Comparison of ENCODE assay signal across 8 cellular contexts in the genomic region with DNA sequence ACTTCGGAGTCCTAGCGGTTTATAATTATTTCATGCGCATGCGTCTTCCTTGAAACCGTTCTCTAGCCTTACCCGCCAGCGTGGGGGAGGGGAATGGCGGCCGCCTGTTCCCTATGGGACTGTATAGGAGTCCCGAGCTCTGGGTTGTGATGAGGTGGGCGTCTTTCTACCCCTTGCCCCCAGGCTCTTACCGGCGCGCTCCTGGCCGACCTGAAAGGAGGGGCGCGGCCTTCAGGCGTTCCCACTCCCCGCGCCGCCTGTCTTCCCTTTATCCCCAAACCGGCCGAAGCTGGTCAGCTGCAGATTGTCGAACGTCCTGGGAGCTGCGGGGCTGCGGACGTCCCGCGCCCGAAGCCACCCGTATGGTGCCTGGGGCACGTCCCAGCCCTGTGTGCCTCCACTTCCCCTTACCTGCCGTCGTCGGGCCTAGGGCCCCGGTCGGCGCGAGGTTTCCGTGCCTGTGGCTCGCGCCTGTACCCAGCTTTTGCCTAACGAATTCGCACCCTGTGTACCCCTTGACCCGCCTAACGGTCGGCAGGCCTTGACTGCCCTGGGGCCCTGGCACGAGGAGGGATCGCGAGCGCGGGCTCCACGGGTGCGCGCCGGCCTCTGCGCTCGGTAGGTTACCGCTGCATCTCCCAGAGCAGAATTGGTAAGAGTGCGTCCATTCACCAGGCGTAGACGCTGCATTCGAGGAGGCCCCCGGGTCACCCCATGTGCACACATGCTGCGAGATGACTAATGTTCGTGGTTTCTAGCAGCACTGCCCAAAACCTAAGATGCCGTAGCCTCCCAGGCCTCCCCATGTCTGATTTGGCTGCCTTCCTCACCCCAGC. TPM values are rescaled to one million over a fixed set of nuclear protein-coding genes. Genes with fewer than 3 reads are reported as not detected.
A peak's percentile ranks its signal among the peaks of the same experiment; 100 is the strongest.
DNase-seq lines count a peak whose midpoint lies in the region; ATAC-seq and TF ChIP-seq lines count a peak whose summit lies in the region.

No MANE protein-coding gene starts in this region.

- 10% methylated on average over 68 of the region's 68 CpGs for WGBS in liver

- peaks cover 0 to 40% (median 36%) of the 10 kb centered on the region in 4 donors for H3K4me1 ChIP-seq in liver (ENCODE audit: control insufficient read depth in 4 of 4, insufficient read depth in 4 of 4, low read length in 3 of 4)

- POLR2A ChIA-PET in AG04449 (lab: Yijun Ruan, JAX) = interaction anchor here (0.6 to 2.4 kb wide), 31 partner anchors 8 to 873 kb away, joined by 3 to 37 read pairs (median 4); partner anchors contain the start of genes CBY3, MAML1, MAPK9 and RUFY1

- H3K9me3 ChIP-seq in WERI-Rb-1 (ENCODE audit: severe bottlenecking) (no peaks in the 10 kb centered on the region), liver (ENCODE audit: control insufficient read depth in 4 of 4, low read length in 3 of 4) (no peaks in the 10 kb centered on the region)

- no peak for TF ChIP-seq RAD21 in liver (IDR thresholded peaks at IDR 0.05)

- TF ChIP-seq CTCF in AG04449 (IDR thresholded peaks at IDR 0.05; ENCODE audit: insufficient read depth, low read length, missing control alignments) (no peak), WERI-Rb-1 (IDR thresholded peaks at IDR 0.05; ENCODE audit: low read depth, low read length) (no peak), choroid plexus epithelial cell (conservative IDR thresholded peaks at IDR 0.05; ENCODE audit: low read depth, low read length) (peak; percentile 12), liver (IDR thresholded peaks at IDR 0.05; ENCODE audit: low read depth, low read length, missing input control) (no peak)

- CTCF ChIA-PET in AG04449 (lab: Yijun Ruan, JAX) = interaction anchor here (0.9 to 5.2 kb wide), 7 partner anchors 9 to 108 kb away, joined by 3 to 54 read pairs (median 3); partner anchors contain the start of gene CBY3

- H3K27me3 ChIP-seq in WERI-Rb-1 (ENCODE audit: insufficient read depth, low read depth, severe bottlenecking) (no peaks in the 10 kb centered on the region), liver (ENCODE audit: control insufficient read depth in 4 of 4, insufficient read depth in 4 of 4, low read length in 3 of 4) (no peaks in the 10 kb centered on the region)

- DNase-seq in AG04449 (ENCODE audit: low read depth, low spot score) (no peak), HPDE6-E6E7 (ENCODE audit: extremely low spot score) (peak; percentile 67), WERI-Rb-1 (no peak), choroid plexus epithelial cell (ENCODE audit: low read depth) (peak; percentile 94), NCI-H1930 (lab: John Stamatoyannopoulos, UW) (no peak)
- peak; percentile 25 for DNase-seq in stimulated activated CD8-positive, alpha-beta memory T cell treated with anti-CD3 and anti-CD28 coated beads, Interleukin-12 subunit alpha, Interleukin-12 subunit beta, amount 100 ng/mL, for 24 hours (ENCODE audit: extremely low read depth)

- H3K36me3 ChIP-seq in WERI-Rb-1 (peaks cover 40% of the 10 kb centered on the region), liver (ENCODE audit: control insufficient read depth in 4 of 4, insufficient read depth in 3 of 4, low read depth in 1 of 4, low read length in 3 of 4) (peaks cover 2 to 21% (median 19%) of the 10 kb centered on the region in 4 donors)

- ATAC-seq in GM19324 (IDR thresholded peaks at IDR 0.05; ENCODE audit: low FRiP score, unreplicated experiment) = peak; percentile 0

- H3K27ac ChIP-seq in WERI-Rb-1 (peak overlapping the region; percentile 96), liver (ENCODE audit: low read depth in 1 of 2, low read length in 2 of 2) (peak overlapping the region; percentile 98)

- H3K4me3 ChIP-seq in AG04449 (ENCODE audit: low read depth, low read length) = peak overlapping the region; percentile 67
- peak overlapping the region; percentile 43 for H3K4me3 ChIP-seq in WERI-Rb-1 (ENCODE audit: low read depth, low read length)
- peak overlapping the region; percentile 72 for H3K4me3 ChIP-seq in choroid plexus epithelial cell (ENCODE audit: low read depth, low read length)
- H3K4me3 ChIP-seq in liver (ENCODE audit: low read depth in 1 of 3, low read length in 3 of 3) = peak overlapping the region; percentile 67 to 84 (median 77)

- peak overlapping the region; percentile 94 to 95 for H3K9ac ChIP-seq in liver (ENCODE audit: low read depth in 1 of 2, low read length in 2 of 2)

TF ChIP-seq in liver, 16 proteins besides CTCF, POLR2A, EP300 and RAD21:
- TF ChIP-seq YY1 (IDR thresholded peaks at IDR 0.05) (peak; percentile 96), HNF4A (conservative IDR thresholded peaks at IDR 0.05) (peak in 1 of 2 donors; percentile 2), FOXA1 (IDR thresholded peaks at IDR 0.05) (no peak), SP1 (IDR thresholded peaks at IDR 0.05) (peak; percentile 14), HNF4G (IDR thresholded peaks at IDR 0.05) (peak; percentile 40), JUND (IDR thresholded peaks at IDR 0.05) (no peak), TAF1 (conservative IDR thresholded peaks at IDR 0.05) (no peak), NR2F2 (IDR thresholded peaks at IDR 0.05) (no peak), GABPA (IDR thresholded peaks at IDR 0.05 in 1 of 2, conservative IDR thresholded peaks at IDR 0.05 in 1 of 2) (no peak), EGR1 (IDR thresholded peaks at IDR 0.05; ENCODE audit: low read depth in 2 of 2) (no peak), MAX (IDR thresholded peaks at IDR 0.05) (peak; percentile 33), RXRA (IDR thresholded peaks at IDR 0.05) (peak in 1 of 2 donors; percentile 24), FOXA2 (IDR thresholded peaks at IDR 0.05) (no peak)
- TF ChIP-seq, protein P1, sequence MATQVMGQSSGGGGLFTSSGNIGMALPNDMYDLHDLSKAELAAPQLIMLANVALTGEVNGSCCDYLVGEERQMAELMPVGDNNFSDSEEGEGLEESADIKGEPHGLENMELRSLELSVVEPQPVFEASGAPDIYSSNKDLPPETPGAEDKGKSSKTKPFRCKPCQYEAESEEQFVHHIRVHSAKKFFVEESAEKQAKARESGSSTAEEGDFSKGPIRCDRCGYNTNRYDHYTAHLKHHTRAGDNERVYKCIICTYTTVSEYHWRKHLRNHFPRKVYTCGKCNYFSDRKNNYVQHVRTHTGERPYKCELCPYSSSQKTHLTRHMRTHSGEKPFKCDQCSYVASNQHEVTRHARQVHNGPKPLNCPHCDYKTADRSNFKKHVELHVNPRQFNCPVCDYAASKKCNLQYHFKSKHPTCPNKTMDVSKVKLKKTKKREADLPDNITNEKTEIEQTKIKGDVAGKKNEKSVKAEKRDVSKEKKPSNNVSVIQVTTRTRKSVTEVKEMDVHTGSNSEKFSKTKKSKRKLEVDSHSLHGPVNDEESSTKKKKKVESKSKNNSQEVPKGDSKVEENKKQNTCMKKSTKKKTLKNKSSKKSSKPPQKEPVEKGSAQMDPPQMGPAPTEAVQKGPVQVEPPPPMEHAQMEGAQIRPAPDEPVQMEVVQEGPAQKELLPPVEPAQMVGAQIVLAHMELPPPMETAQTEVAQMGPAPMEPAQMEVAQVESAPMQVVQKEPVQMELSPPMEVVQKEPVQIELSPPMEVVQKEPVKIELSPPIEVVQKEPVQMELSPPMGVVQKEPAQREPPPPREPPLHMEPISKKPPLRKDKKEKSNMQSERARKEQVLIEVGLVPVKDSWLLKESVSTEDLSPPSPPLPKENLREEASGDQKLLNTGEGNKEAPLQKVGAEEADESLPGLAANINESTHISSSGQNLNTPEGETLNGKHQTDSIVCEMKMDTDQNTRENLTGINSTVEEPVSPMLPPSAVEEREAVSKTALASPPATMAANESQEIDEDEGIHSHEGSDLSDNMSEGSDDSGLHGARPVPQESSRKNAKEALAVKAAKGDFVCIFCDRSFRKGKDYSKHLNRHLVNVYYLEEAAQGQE (IDR thresholded peaks at IDR 0.05) = no peak
- TF ChIP-seq, protein P2, sequence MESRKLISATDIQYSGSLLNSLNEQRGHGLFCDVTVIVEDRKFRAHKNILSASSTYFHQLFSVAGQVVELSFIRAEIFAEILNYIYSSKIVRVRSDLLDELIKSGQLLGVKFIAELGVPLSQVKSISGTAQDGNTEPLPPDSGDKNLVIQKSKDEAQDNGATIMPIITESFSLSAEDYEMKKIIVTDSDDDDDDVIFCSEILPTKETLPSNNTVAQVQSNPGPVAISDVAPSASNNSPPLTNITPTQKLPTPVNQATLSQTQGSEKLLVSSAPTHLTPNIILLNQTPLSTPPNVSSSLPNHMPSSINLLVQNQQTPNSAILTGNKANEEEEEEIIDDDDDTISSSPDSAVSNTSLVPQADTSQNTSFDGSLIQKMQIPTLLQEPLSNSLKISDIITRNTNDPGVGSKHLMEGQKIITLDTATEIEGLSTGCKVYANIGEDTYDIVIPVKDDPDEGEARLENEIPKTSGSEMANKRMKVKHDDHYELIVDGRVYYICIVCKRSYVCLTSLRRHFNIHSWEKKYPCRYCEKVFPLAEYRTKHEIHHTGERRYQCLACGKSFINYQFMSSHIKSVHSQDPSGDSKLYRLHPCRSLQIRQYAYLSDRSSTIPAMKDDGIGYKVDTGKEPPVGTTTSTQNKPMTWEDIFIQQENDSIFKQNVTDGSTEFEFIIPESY (IDR thresholded peaks at IDR 0.05) = no peak
- TF ChIP-seq, protein P3, sequence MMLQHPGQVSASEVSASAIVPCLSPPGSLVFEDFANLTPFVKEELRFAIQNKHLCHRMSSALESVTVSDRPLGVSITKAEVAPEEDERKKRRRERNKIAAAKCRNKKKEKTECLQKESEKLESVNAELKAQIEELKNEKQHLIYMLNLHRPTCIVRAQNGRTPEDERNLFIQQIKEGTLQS (IDR thresholded peaks at IDR 0.05) = peak; percentile 10

RNA-seq across cellular contexts. Expression of gene HNRNPH1, which starts 0.7 kb away (rescaled TPM):
- 100 to 1,000 TPM; 505 to 583 TPM for total RNA-seq in liver
- polyA plus RNA-seq in liver = 100 to 1,000 TPM; 102 to 191 TPM

RNA-seq across cellular contexts. Expression of gene CBY3, which starts 56.7 kb away (rescaled TPM):
- not detected for total RNA-seq in liver
- polyA plus RNA-seq in liver = not detected

Comparison
In these comparisons a context has a peak if more than half of its experiments do, and no peak if none do; other contexts are left out.
1. DNase-seq: peak in HPDE6-E6E7 (single experiment), choroid plexus epithelial cell (single experiment) and stimulated activated CD8-positive, alpha-beta memory T cell treated with anti-CD3 and anti-CD28 coated beads, Interleukin-12 subunit alpha, Interleukin-12 subunit beta, amount 100 ng/mL, for 24 hours (single experiment); none in AG04449 (single experiment), WERI-Rb-1 (single experiment) and NCI-H1930 (0 of 2).
2. Peak in every context shown above with its lines, with median percentiles within 50 percentile points of each other: H3K4me3 ChIP-seq.